1 cellular context compared by ENCODE assay signal in the genomic region with DNA sequence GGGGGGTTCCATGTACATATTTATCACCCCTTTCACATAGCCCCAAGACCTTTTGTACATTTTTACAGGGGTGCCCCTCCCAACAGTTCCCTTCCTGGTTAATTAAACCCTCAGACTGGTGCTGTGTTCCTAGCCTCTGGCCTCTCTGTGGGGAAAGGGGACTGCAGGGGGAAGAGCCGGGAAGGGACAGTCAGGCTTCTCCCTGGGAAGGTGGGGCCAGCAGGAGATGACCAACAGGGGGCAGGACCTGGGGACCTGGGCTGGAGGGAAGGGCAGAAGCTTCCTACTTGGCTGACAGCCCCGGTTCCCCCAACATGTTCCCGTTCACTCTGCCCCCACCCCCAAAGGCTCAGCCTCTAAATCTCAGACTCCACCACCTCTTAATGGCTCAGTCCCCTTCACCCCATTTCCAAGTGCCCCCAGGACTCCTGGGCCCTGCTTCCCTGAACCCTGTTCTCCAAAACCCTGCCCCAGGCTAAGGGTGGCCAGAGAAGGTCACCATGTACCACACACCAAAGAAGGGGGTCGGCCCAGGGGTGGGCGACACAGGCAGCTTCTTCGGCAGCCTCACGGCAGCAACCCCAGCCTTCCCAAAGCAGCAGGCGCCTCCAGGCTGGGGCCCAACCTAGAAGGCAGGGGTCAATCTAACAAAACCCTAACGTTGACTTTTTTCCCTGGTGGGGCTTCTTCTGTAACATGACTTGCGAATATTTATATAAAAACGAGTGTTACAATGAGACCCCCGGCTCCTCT.
TF ChIP-seq lines count a peak whose summit lies in the region.

No MANE protein-coding gene starts in this region.

TF ChIP-seq in endothelial cell of umbilical vein, 7 proteins besides CTCF, POLR2A, EP300 and RAD21:
- TF ChIP-seq MYC (IDR thresholded peaks at IDR 0.05; ENCODE audit: low read depth, low read length) (no peak), GATA2 (IDR thresholded peaks at IDR 0.05; ENCODE audit: insufficient read depth, insufficient read length, low read depth, low read length) (no peak), JUN (IDR thresholded peaks at IDR 0.05; ENCODE audit: borderline replicate concordance, insufficient read depth, insufficient read length, low read depth) (no peak), POLR2AphosphoS5 (IDR thresholded peaks at IDR 0.05; ENCODE audit: insufficient read depth, low read depth, low read length) (no peak), FOS (IDR thresholded peaks at IDR 0.05; ENCODE audit: borderline replicate concordance, insufficient read depth, low read length) (no peak), EZH2 (IDR thresholded peaks at IDR 0.05; ENCODE audit: borderline replicate concordance, low read depth, low read length, severe bottlenecking) (no peak)
- TF ChIP-seq, protein P1, sequence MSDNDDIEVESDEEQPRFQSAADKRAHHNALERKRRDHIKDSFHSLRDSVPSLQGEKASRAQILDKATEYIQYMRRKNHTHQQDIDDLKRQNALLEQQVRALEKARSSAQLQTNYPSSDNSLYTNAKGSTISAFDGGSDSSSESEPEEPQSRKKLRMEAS (IDR thresholded peaks at IDR 0.05; ENCODE audit: insufficient read depth, insufficient read length): no peak
